Comparison of ENCODE assay signal across 11 cellular contexts in the genomic region with DNA sequence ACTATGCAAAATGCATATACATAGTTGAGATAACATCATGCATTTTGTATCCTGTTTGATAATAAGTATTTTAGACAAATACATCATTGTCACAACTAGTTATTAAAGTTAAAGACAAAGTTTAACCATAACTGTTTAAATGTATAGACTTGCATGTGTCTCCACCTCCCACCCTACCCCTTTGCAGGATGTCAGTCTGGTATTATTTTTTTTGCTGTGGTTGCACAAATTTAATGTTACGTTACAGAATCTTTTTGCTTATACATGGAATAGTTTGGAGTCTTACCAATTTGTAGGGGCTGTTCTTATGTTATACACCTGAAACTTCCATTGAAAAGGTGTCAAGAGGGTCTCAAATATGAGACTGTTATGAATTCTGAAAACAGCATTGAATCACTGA. TPM values are rescaled to one million over a fixed set of nuclear protein-coding genes. Genes with fewer than 3 reads are reported as not detected.
DNase-seq lines count a peak whose midpoint lies in the region; ATAC-seq, FAIRE-seq and TF ChIP-seq lines count a peak whose summit lies in the region.
"Had no signal": no experiment of that assay in that cellular context is flagged by ENCODE, and none has a peak within 500 bp of the region (broad histone marks: within the 10 kb centered on the region; RNA-seq: fewer than 3 reads in every experiment).

No MANE protein-coding gene starts in this region.

- H4K91ac ChIP-seq in H1 (replicated peaks; ENCODE audit: insufficient read length, low read length): no peak overlapping the region

- TF ChIP-seq EP300 in H1 (IDR thresholded peaks at IDR 0.05; ENCODE audit: borderline replicate concordance in 1 of 2, low read depth in 2 of 2, low read length in 2 of 2) (no peak), upper lobe of left lung (IDR thresholded peaks at IDR 0.05) (no peak), suprapubic skin (IDR thresholded peaks at IDR 0.05) (no peak)

- CTCF ChIA-PET in H1 (lab: Charles Lee; ENCODE audit: partially characterized antibody): no interaction called here

- no peak overlapping the region for H2BK12ac ChIP-seq in H1 (ENCODE audit: low read depth, low read length)

- TF ChIP-seq POLR2A in Peyer's patch (IDR thresholded peaks at IDR 0.05) (no peak), H1 (IDR thresholded peaks at IDR 0.05; ENCODE audit: control extremely low read depth in 1 of 2, low read depth in 2 of 2, low read length in 2 of 2) (no peak), upper lobe of left lung (IDR thresholded peaks at IDR 0.05) (no peak), suprapubic skin (IDR thresholded peaks at IDR 0.05) (no peak)

- H3K79me1 ChIP-seq in H1 (ENCODE audit: low read depth, low read length): peaks cover 4% of the 10 kb centered on the region; the same call in 1 of the 2 replicates

- H3K23ac ChIP-seq in H1 (ENCODE audit: insufficient read length): no peak overlapping the region

- peak overlapping the region; percentile 68 for H3K27ac ChIP-seq in cardiac muscle cell
- peak overlapping the region in 3 of 4 donors; percentile 51 to 72 (median 63) for H3K27ac ChIP-seq in Peyer's patch
- H3K27ac ChIP-seq in H1 (ENCODE audit: low read depth, low read length): no peak overlapping the region
- peak overlapping the region; percentile 41 to 77 (median 72) for H3K27ac ChIP-seq in upper lobe of left lung
- no peak overlapping the region for H3K27ac ChIP-seq in suprapubic skin

- no peak for TF ChIP-seq RAD21 in H1 (IDR thresholded peaks at IDR 0.05 in 1 of 2, conservative IDR thresholded peaks at IDR 0.05 in 1 of 2; ENCODE audit: low read depth in 2 of 2, low read length in 2 of 2)

- no peak for FAIRE-seq in H1 (lab: Jason Lieb, UNC)
- FAIRE-seq: small intestine had no signal

- H3K4ac ChIP-seq in H1 (replicated peaks; ENCODE audit: insufficient read length, low read depth, low read length): no peak overlapping the region

- no peak overlapping the region for H3K18ac ChIP-seq in H1 (ENCODE audit: extremely low read depth, low read length)

- no peak overlapping the region for H3K56ac ChIP-seq in H1 (replicated peaks; ENCODE audit: insufficient read length, low read depth, low read length)

- TF ChIP-seq CTCF in cardiac muscle cell (IDR thresholded peaks at IDR 0.05; ENCODE audit: low read depth, low read length): no peak
- TF ChIP-seq CTCF in Peyer's patch (IDR thresholded peaks at IDR 0.05): no peak
- TF ChIP-seq CTCF in H1 (IDR thresholded peaks at IDR 0.05; ENCODE audit: control extremely low read depth in 1 of 3, insufficient read depth in 1 of 3, low read depth in 1 of 3, low read length in 3 of 3): no peak
- no peak for TF ChIP-seq CTCF in upper lobe of left lung (IDR thresholded peaks at IDR 0.05)
- no peak for TF ChIP-seq CTCF in suprapubic skin (IDR thresholded peaks at IDR 0.05)

- no peak overlapping the region for H2BK120ac ChIP-seq in H1 (replicated peaks; ENCODE audit: low read depth, low read length)

- H3K4me3 ChIP-seq in cardiac muscle cell: no peak overlapping the region
- H3K4me3 ChIP-seq in Peyer's patch: no peak overlapping the region
- no peak overlapping the region for H3K4me3 ChIP-seq in H1 (ENCODE audit: extremely low read depth in 1 of 4, insufficient read depth in 2 of 4, low read depth in 3 of 4, low read length in 4 of 4)
- H3K4me3 ChIP-seq in upper lobe of left lung: no peak overlapping the region
- no peak overlapping the region for H3K4me3 ChIP-seq in suprapubic skin
- H3K4me3 ChIP-seq: thoracic aorta had no signal

- no peak overlapping the region for H2BK15ac ChIP-seq in H1 (ENCODE audit: low read length)

- H3K27me3 ChIP-seq in cardiac muscle cell: no peaks in the 10 kb centered on the region
- no peaks in the 10 kb centered on the region for H3K27me3 ChIP-seq in Peyer's patch
- H3K27me3 ChIP-seq in H1 (replicated peaks in 1 of 4; ENCODE audit: control insufficient read depth in 3 of 4, extremely low read depth in 1 of 4, insufficient read depth in 3 of 4, low read length in 3 of 4): peaks cover 0 to 15% (median 8%) of the 10 kb centered on the region in 4 experiments; a peak in 5 of 7 replicates
- no peaks in the 10 kb centered on the region for H3K27me3 ChIP-seq in upper lobe of left lung
- peaks cover 11% of the 10 kb centered on the region for H3K27me3 ChIP-seq in suprapubic skin

- no peak overlapping the region for H4K8ac ChIP-seq in H1 (ENCODE audit: extremely low read depth, insufficient read depth, low read length)

- 88% methylated on average over 1 of the region's 1 CpG; no CpG with 5 or more reads in 1 of the 2 experiments for WGBS in H1 (ENCODE audit: extremely low coverage in 1 of 2, insufficient coverage in 1 of 2, insufficient read length in 1 of 2, insufficient replicate concordance in 2 of 2, low coverage in 1 of 2, low lambda C conversion rate in 2 of 2, missing lambda C conversion rate in 1 of 2), 2 experiments
- WGBS in upper lobe of left lung, 2 donors: 57 to 68% methylated on average over 1 of the region's 1 CpG
- 88% methylated on average over 1 of the region's 1 CpG for WGBS in suprapubic skin

- ATAC-seq in left ventricle myocardium superior (no peak), upper lobe of left lung (ENCODE audit: low FRiP score in 2 of 2) (no peak), SK-N-SH treated with all-trans-retinoic acid at 6 μM for 48 hours (no peak)

- intact Hi-C loops in left ventricle myocardium superior (cut with micrococcal nuclease): no loop called here

- H4K20me1 ChIP-seq in H1 (replicated peaks in 1 of 2; ENCODE audit: control insufficient read depth in 1 of 2, insufficient read depth in 2 of 2, low read length in 2 of 2): peaks cover 0 to 9% of the 10 kb centered on the region in 2 experiments

- H2AFZ ChIP-seq in H1 (ENCODE audit: low read length): no peak overlapping the region

- H3K4me1 ChIP-seq in cardiac muscle cell (ENCODE audit: low read depth) (peaks cover 32% of the 10 kb centered on the region), Peyer's patch (peaks cover 0 to 35% (median 17%) of the 10 kb centered on the region in 4 donors), H1 (replicated peaks in 1 of 4; ENCODE audit: control insufficient read depth in 3 of 4, insufficient read depth in 4 of 4, low read length in 3 of 4) (peaks cover 6 to 10% (median 7%) of the 10 kb centered on the region in 4 experiments; a peak in 6 of 7 replicates), upper lobe of left lung (peaks cover 59 to 83% (median 74%) of the 10 kb centered on the region in 4 donors), suprapubic skin (peaks cover 26% of the 10 kb centered on the region)

- H2BK5ac ChIP-seq in H1 (ENCODE audit: low read depth, low read length): no peak overlapping the region

- H3K23me2 ChIP-seq in H1 (ENCODE audit: low read depth, low read length): peaks cover 10% of the 10 kb centered on the region

- no peak overlapping the region for H4K5ac ChIP-seq in H1 (ENCODE audit: insufficient read length, low read depth, low read length)

- no peak overlapping the region for H3K9ac ChIP-seq in H1 (replicated peaks in 1 of 4; ENCODE audit: extremely low read depth in 1 of 4, low read depth in 3 of 4, low read length in 3 of 4)

- no peaks in the 10 kb centered on the region for H3K36me3 ChIP-seq in cardiac muscle cell
- no peaks in the 10 kb centered on the region for H3K36me3 ChIP-seq in Peyer's patch
- H3K36me3 ChIP-seq in H1 (ENCODE audit: control insufficient read depth in 2 of 4, insufficient read depth in 4 of 4, low read length in 3 of 4): no peaks in the 10 kb centered on the region
- no peaks in the 10 kb centered on the region for H3K36me3 ChIP-seq in upper lobe of left lung
- no peaks in the 10 kb centered on the region for H3K36me3 ChIP-seq in suprapubic skin
- H3K36me3 ChIP-seq: thoracic aorta had no signal

- H3K14ac ChIP-seq in H1 (ENCODE audit: insufficient read length): no peak overlapping the region

- no peak for DNase-seq in cardiac muscle cell (ENCODE audit: low read depth in 1 of 2, low spot score in 1 of 2)
- no peak for DNase-seq in left ventricle myocardium superior
- DNase-seq in Peyer's patch: no peak
- DNase-seq in H1 (ENCODE audit: low read depth in 1 of 2, low spot score in 2 of 2): no peak
- no peak for DNase-seq in upper lobe of left lung
- DNase-seq in NCI-H2029 treated with DMSO at 0.1 percent for 48 hours (lab: John Stamatoyannopoulos, UW): no peak
- no peak for DNase-seq in suprapubic skin (ENCODE audit: low spot score in 2 of 2)
- DNase-seq: DMS53, small intestine had no signal

- POLR2A ChIA-PET in H1 (lab: Charles Lee; ENCODE audit: partially characterized antibody): no interaction called here

- H3K79me2 ChIP-seq in H1 (ENCODE audit: control insufficient read depth in 1 of 2, insufficient read depth in 2 of 2, low read length in 2 of 2): peaks cover 0 to 39% of the 10 kb centered on the region in 2 experiments; a peak in 2 of 4 replicates

- no peak overlapping the region for H3K4me2 ChIP-seq in H1 (ENCODE audit: insufficient read depth in 1 of 2, low read depth in 2 of 2, low read length in 2 of 2)

- no peak overlapping the region for H2BK20ac ChIP-seq in H1 (ENCODE audit: low read length)

- H2AK5ac ChIP-seq in H1 (ENCODE audit: low read depth, low read length): no peak overlapping the region

- H3K9me3 ChIP-seq in cardiac muscle cell (ENCODE audit: low read depth) (no peaks in the 10 kb centered on the region), Peyer's patch (no peaks in the 10 kb centered on the region), H1 (ENCODE audit: insufficient read depth in 2 of 2, low read depth in 1 of 2, low read length in 1 of 2) (no peaks in the 10 kb centered on the region), upper lobe of left lung (no peaks in the 10 kb centered on the region), suprapubic skin (no peaks in the 10 kb centered on the region)
- H3K9me3 ChIP-seq: thoracic aorta had no signal

TF ChIP-seq in H1, 55 proteins besides CTCF, POLR2A, EP300 and RAD21 (continues in another document):
- TF ChIP-seq EGR1 (IDR thresholded peaks at IDR 0.05; ENCODE audit: borderline replicate concordance, low read depth, low read length): no peak

TF ChIP-seq in SK-N-SH treated with all-trans-retinoic acid at 6 μM for 48 hours, 23 proteins besides CTCF, POLR2A, EP300 and RAD21 (continues in another document):
- TF ChIP-seq TCF4 (CRISPR knock-in tag; IDR thresholded peaks at IDR 0.05; ENCODE audit: borderline replicate concordance): no peak

RNA-seq across cellular contexts. Expression of gene CHST11, which starts 5.6 kb away (rescaled TPM):
- total RNA-seq in cardiac muscle cell: 29.8 and 39.8 TPM in 2 replicates
- 20.5 and 24.2 TPM in 2 replicates for polyA plus RNA-seq in cardiac muscle cell
- total RNA-seq in left ventricle myocardium superior: 3.4 TPM
- 100 to 1,000 TPM in 1 of 4 donors, 10 to 100 TPM in 2, 1 to 10 TPM in 1; 9.9 to 119 (median 15.6) TPM for total RNA-seq in Peyer's patch
- 14.4 and 15.5 TPM in 2 replicates for total RNA-seq in H1 (2021; fragmentation: NEBNext Ultra II Directional; extraction: Animal tissue kit (Norgen Biotek cat#: 25700))
- polyA plus RNA-seq in H1 (2011; rRNA removed): 20.8 and 22.7 TPM in 2 replicates
- polyA plus RNA-seq in H1 (2011; cell fraction: cytosol; rRNA removed): 22.9 TPM
- polyA plus RNA-seq in H1 (2011; cell fraction: nucleus; rRNA removed): 22.8 TPM
- polyA plus RNA-seq in H1 (2012, experiment 1 of 2): 9.2 to 10.4 TPM (median 10.0 TPM) in 4 replicates
- polyA plus RNA-seq in H1 (2012, experiment 2 of 2): 3.5 TPM
- polyA plus RNA-seq in H1 (2013, experiment 1 of 2): 8.5 TPM
- 9.3 TPM for polyA plus RNA-seq in H1 (2013, experiment 2 of 2)
- polyA minus RNA-seq in H1 (2011; rRNA and poly(A)+ RNA removed): 8.6 and 8.9 TPM in 2 replicates
- 11.2 TPM for polyA minus RNA-seq in H1 (2011; cell fraction: cytosol; rRNA and poly(A)+ RNA removed)
- polyA minus RNA-seq in H1 (2011; cell fraction: nucleus; rRNA and poly(A)+ RNA removed): 19.0 TPM
- total RNA-seq in upper lobe of left lung: 100 to 1,000 TPM in 1 of 6 donors, 10 to 100 TPM in 5; 40.4 to 234 (median 58.4) TPM
- 1 to 10 TPM; 1.8 to 5.8 (median 3.8) TPM for total RNA-seq in suprapubic skin

Comparison
In these comparisons a context has a peak if more than half of its experiments do, and no peak if none do; other contexts are left out.
1. H3K27ac ChIP-seq: peak in cardiac muscle cell (single experiment), Peyer's patch (3 of 4) and upper lobe of left lung (4 of 4); none in H1 (single experiment) and suprapubic skin (single experiment).